27 cellular contexts compared by ENCODE assay signal in the genomic region with DNA sequence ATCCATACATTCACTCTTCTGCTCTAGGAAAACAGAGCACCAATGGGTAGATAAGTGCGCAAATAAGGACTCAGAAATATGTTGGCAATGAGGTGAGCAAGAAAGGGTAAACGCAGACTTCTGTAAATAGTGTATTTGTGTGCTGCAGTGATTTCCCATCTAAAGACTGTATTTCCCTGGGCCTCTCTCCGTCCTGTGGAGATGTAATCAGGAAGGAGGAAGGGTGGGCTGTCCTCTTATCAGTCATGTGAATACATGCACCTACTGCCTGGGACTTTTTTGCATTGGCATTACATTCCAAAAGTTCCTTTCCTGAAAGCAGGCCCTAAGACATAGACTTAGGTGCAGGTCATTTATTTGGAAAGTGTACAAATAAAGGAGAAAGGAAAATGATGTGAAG.
DNase-seq lines count a peak whose midpoint lies in the region; ATAC-seq, FAIRE-seq and TF ChIP-seq lines count a peak whose summit lies in the region.
"Had no signal": no experiment of that assay in that cellular context is flagged by ENCODE, and none has a peak within 500 bp of the region (broad histone marks: within the 10 kb centered on the region; RNA-seq: fewer than 3 reads in every experiment).

No MANE protein-coding gene starts in this region.

- no peak for ATAC-seq in HG03469 (IDR thresholded peaks at IDR 0.05; ENCODE audit: unreplicated experiment)
- ATAC-seq: CD8-positive, alpha-beta T cell; HepG2 had no signal

- TF ChIP-seq CTCF in astrocyte (IDR thresholded peaks at IDR 0.05; ENCODE audit: insufficient read depth, low read depth, low read length) (no peak), lower leg skin (IDR thresholded peaks at IDR 0.05) (no peak)

- DNase-seq in activated CD4-positive, alpha-beta T cell treated with anti-CD3 and anti-CD28 coated beads, Interleukin-2, amount 10 ng/mL, durations not matched to agents 24 days and 14 days: peak; percentile 10
- no peak for DNase-seq in activated CD4-positive, alpha-beta T cell treated with anti-CD3 and anti-CD28 coated beads for 48 hours
- DNase-seq in astrocyte (ENCODE audit: low read depth) (no peak), mesendoderm (peak; percentile 83), lower leg skin (ENCODE audit: low spot score in 2 of 2) (no peak), kidney glomerular epithelial cell (lab: John Stamatoyannopoulos, UW) (no peak)
- DNase-seq in effector CD4-positive, alpha-beta T cell: no peak
- DNase-seq: CD8-positive, alpha-beta T cell; DMS 273 treated with DMSO at 0.1 percent for 48 hours; DMS79; EL; GF-D8; H9; Karpas-422; NCI-H1092; NCI-H1417 treated with DMSO at 0.1 percent for 48 hours; NCI-H2081; NCI-H2227 treated with DMSO at 0.1 percent for 48 hours; NCI-H526 treated with DMSO at 0.1 percent for 48 hours; RPMI8226; SHP77 had no signal

- H3K27ac ChIP-seq in astrocyte (ENCODE audit: low read depth, low read length) (no peak overlapping the region), mesendoderm (ENCODE audit: low read depth, low read length) (peak overlapping the region; percentile 22)
- H3K27ac ChIP-seq: 22Rv1, C4-2B had no signal

- no peak overlapping the region for H4K8ac ChIP-seq in mesendoderm (ENCODE audit: low read depth, low read length)

- H2BK15ac ChIP-seq in mesendoderm (replicated peaks; ENCODE audit: low read depth): no peak overlapping the region

- no peaks in the 10 kb centered on the region for H3K36me3 ChIP-seq in astrocyte (ENCODE audit: insufficient read depth, low read length)
- no peaks in the 10 kb centered on the region for H3K36me3 ChIP-seq in mesendoderm (ENCODE audit: control insufficient read depth, insufficient read depth, low read length)

- H3K79me2 ChIP-seq in astrocyte (ENCODE audit: insufficient read depth, low read length) (no peaks in the 10 kb centered on the region), mesendoderm (ENCODE audit: control insufficient read depth, insufficient read depth, low read length) (no peaks in the 10 kb centered on the region)

- intact Hi-C loops in activated CD4-positive, alpha-beta T cell treated with anti-CD3 and anti-CD28 coated beads, Interleukin-2, amount 10 ng/mL, durations not matched to agents 24 days and 14 days (cut with micrococcal nuclease): no loop called here
- intact Hi-C loops in lower leg skin (cut with DNase I; ENCODE audit: low total_unique reads): no loop called here

- H2BK120ac ChIP-seq in mesendoderm (ENCODE audit: low read depth, low read length): no peak overlapping the region

- peak overlapping the region; percentile 66 for H2BK5ac ChIP-seq in mesendoderm (ENCODE audit: low read length)

- H3K4me1 Mint-ChIP-seq in activated CD4-positive, alpha-beta T cell treated with anti-CD3 and anti-CD28 coated beads, Interleukin-2, amount 10 ng/mL, durations not matched to agents 24 days and 14 days: no peaks in the 10 kb centered on the region
- peaks cover 44% of the 10 kb centered on the region for H3K4me1 Mint-ChIP-seq in astrocyte (ENCODE audit: low read depth, unreplicated experiment)
- H3K4me1 Mint-ChIP-seq: B cell had no signal

- WGBS in mesendoderm (ENCODE audit: extremely low coverage, insufficient coverage, low lambda C conversion rate): no CpG with 5 or more reads among the region's 3 CpGs
- 82 to 91% methylated on average over 3 of the region's 3 CpGs for WGBS in lower leg skin, 2 donors

- no peak overlapping the region for H3K18ac ChIP-seq in mesendoderm (ENCODE audit: low read length)

- no peak overlapping the region for H3K27ac Mint-ChIP-seq in activated CD4-positive, alpha-beta T cell treated with anti-CD3 and anti-CD28 coated beads, Interleukin-2, amount 10 ng/mL, durations not matched to agents 24 days and 14 days
- no peak overlapping the region for H3K27ac Mint-ChIP-seq in astrocyte (ENCODE audit: unreplicated experiment)
- H3K27ac Mint-ChIP-seq: B cell; CD8-positive, alpha-beta T cell had no signal

- H4K20me1 ChIP-seq in astrocyte (ENCODE audit: insufficient read depth, low read length): no peaks in the 10 kb centered on the region

- H3K9me3 ChIP-seq in astrocyte (ENCODE audit: insufficient read depth, low read depth, low read length): no peaks in the 10 kb centered on the region

- H3K36me3 Mint-ChIP-seq in activated CD4-positive, alpha-beta T cell treated with anti-CD3 and anti-CD28 coated beads, Interleukin-2, amount 10 ng/mL, durations not matched to agents 24 days and 14 days (ENCODE audit: low read depth): no peaks in the 10 kb centered on the region
- no peaks in the 10 kb centered on the region for H3K36me3 Mint-ChIP-seq in astrocyte (ENCODE audit: low read depth, unreplicated experiment)
- H3K36me3 Mint-ChIP-seq: CD8-positive, alpha-beta T cell had no signal

- no peak for FAIRE-seq in astrocyte (lab: Jason Lieb, UNC)
- FAIRE-seq: GM12891, HepG2 had no signal

- no peak overlapping the region for H4K5ac ChIP-seq in mesendoderm (ENCODE audit: low read length)

- no peak overlapping the region for H3K56ac ChIP-seq in mesendoderm (ENCODE audit: low read length)

- H3K27me3 ChIP-seq in astrocyte (ENCODE audit: insufficient read depth, low read length) (no peaks in the 10 kb centered on the region), mesendoderm (ENCODE audit: insufficient read depth, low read length, poor library complexity) (no peaks in the 10 kb centered on the region)

- no peak overlapping the region for H3K4me3 ChIP-seq in astrocyte (ENCODE audit: insufficient read depth, low read depth, low read length)
- H3K4me3 ChIP-seq in mesendoderm (ENCODE audit: low read length): no peak overlapping the region
- H3K4me3 ChIP-seq in lower leg skin (ENCODE audit: low read depth, poor library complexity, severe bottlenecking): no peak overlapping the region

- no peaks in the 10 kb centered on the region for H3K4me1 ChIP-seq in astrocyte (ENCODE audit: insufficient read depth, low read length)
- peaks cover 6% of the 10 kb centered on the region for H3K4me1 ChIP-seq in mesendoderm (ENCODE audit: control insufficient read depth, low read depth, low read length)

- H3K9ac ChIP-seq in astrocyte (ENCODE audit: low read length) (no peak overlapping the region), mesendoderm (ENCODE audit: low read length) (no peak overlapping the region)

- no peaks in the 10 kb centered on the region for H3K79me1 ChIP-seq in mesendoderm (ENCODE audit: low read length)

- H3K4me3 Mint-ChIP-seq in activated CD4-positive, alpha-beta T cell treated with anti-CD3 and anti-CD28 coated beads, Interleukin-2, amount 10 ng/mL, durations not matched to agents 24 days and 14 days: no peak overlapping the region
- H3K4me3 Mint-ChIP-seq in astrocyte (ENCODE audit: unreplicated experiment): peak overlapping the region; percentile 8
- H3K4me3 Mint-ChIP-seq: B cell; CD8-positive, alpha-beta T cell; H9 had no signal

- H3K27me3 Mint-ChIP-seq in activated CD4-positive, alpha-beta T cell treated with anti-CD3 and anti-CD28 coated beads, Interleukin-2, amount 10 ng/mL, durations not matched to agents 24 days and 14 days: peaks cover 2% of the 10 kb centered on the region
- H3K27me3 Mint-ChIP-seq in astrocyte (ENCODE audit: low read depth, unreplicated experiment): no peaks in the 10 kb centered on the region

- no peak overlapping the region for H2AK5ac ChIP-seq in mesendoderm (ENCODE audit: low read length)

- no peak for TF ChIP-seq POLR2A in lower leg skin (IDR thresholded peaks at IDR 0.05)

- H3K9me3 Mint-ChIP-seq in activated CD4-positive, alpha-beta T cell treated with anti-CD3 and anti-CD28 coated beads, Interleukin-2, amount 10 ng/mL, durations not matched to agents 24 days and 14 days: no peaks in the 10 kb centered on the region
- no peaks in the 10 kb centered on the region for H3K9me3 Mint-ChIP-seq in astrocyte (ENCODE audit: unreplicated experiment)
- H3K9me3 Mint-ChIP-seq: CD8-positive, alpha-beta T cell; H9 had no signal

- no peak overlapping the region for H3K4ac ChIP-seq in mesendoderm (ENCODE audit: low read depth, low read length)

- no peak overlapping the region for H2AFZ ChIP-seq in astrocyte (ENCODE audit: low read depth, low read length)

- no peak overlapping the region for H3K23ac ChIP-seq in mesendoderm (ENCODE audit: low read length)

- no peak overlapping the region for H3K4me2 ChIP-seq in astrocyte (ENCODE audit: low read length)
- H3K4me2 ChIP-seq in mesendoderm (ENCODE audit: low read length): no peak overlapping the region

Comparison
In these comparisons a context has a peak if more than half of its experiments do, and no peak if none do; other contexts are left out.
1. DNase-seq: peak in activated CD4-positive, alpha-beta T cell treated with anti-CD3 and anti-CD28 coated beads, Interleukin-2, amount 10 ng/mL, durations not matched to agents 24 days and 14 days (single experiment) and mesendoderm (single experiment); none in activated CD4-positive, alpha-beta T cell treated with anti-CD3 and anti-CD28 coated beads for 48 hours (single experiment), astrocyte (single experiment), lower leg skin (0 of 2), effector CD4-positive, alpha-beta T cell (single experiment) and kidney glomerular epithelial cell (single experiment).